ENCODE assay signal across 1 cellular context in the genomic region with DNA sequence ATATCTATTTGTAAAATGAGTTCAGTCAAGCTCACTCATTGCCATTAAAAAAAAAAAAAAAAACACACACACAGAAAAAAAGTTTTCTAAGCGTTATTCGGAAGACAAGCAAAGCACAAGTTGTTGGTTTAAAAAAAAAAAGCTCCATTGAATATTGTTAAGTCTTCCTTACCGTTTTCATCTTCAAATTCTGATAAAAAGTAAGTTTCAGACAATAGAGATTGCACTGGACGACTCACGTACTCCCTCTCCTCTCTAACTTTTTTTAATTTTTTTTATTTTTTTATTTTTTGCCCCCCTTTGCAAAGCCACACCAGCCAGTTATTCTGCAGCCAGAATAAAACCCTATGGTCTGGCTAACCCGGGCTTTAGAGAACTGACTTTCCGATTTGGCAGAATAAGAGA.
TF ChIP-seq lines count a peak whose summit lies in the region.

No MANE protein-coding gene starts in this region.

TF ChIP-seq in GM23338, 12 proteins besides CTCF, POLR2A, EP300 and RAD21 (continued from another document):
- TF ChIP-seq, protein P1, sequence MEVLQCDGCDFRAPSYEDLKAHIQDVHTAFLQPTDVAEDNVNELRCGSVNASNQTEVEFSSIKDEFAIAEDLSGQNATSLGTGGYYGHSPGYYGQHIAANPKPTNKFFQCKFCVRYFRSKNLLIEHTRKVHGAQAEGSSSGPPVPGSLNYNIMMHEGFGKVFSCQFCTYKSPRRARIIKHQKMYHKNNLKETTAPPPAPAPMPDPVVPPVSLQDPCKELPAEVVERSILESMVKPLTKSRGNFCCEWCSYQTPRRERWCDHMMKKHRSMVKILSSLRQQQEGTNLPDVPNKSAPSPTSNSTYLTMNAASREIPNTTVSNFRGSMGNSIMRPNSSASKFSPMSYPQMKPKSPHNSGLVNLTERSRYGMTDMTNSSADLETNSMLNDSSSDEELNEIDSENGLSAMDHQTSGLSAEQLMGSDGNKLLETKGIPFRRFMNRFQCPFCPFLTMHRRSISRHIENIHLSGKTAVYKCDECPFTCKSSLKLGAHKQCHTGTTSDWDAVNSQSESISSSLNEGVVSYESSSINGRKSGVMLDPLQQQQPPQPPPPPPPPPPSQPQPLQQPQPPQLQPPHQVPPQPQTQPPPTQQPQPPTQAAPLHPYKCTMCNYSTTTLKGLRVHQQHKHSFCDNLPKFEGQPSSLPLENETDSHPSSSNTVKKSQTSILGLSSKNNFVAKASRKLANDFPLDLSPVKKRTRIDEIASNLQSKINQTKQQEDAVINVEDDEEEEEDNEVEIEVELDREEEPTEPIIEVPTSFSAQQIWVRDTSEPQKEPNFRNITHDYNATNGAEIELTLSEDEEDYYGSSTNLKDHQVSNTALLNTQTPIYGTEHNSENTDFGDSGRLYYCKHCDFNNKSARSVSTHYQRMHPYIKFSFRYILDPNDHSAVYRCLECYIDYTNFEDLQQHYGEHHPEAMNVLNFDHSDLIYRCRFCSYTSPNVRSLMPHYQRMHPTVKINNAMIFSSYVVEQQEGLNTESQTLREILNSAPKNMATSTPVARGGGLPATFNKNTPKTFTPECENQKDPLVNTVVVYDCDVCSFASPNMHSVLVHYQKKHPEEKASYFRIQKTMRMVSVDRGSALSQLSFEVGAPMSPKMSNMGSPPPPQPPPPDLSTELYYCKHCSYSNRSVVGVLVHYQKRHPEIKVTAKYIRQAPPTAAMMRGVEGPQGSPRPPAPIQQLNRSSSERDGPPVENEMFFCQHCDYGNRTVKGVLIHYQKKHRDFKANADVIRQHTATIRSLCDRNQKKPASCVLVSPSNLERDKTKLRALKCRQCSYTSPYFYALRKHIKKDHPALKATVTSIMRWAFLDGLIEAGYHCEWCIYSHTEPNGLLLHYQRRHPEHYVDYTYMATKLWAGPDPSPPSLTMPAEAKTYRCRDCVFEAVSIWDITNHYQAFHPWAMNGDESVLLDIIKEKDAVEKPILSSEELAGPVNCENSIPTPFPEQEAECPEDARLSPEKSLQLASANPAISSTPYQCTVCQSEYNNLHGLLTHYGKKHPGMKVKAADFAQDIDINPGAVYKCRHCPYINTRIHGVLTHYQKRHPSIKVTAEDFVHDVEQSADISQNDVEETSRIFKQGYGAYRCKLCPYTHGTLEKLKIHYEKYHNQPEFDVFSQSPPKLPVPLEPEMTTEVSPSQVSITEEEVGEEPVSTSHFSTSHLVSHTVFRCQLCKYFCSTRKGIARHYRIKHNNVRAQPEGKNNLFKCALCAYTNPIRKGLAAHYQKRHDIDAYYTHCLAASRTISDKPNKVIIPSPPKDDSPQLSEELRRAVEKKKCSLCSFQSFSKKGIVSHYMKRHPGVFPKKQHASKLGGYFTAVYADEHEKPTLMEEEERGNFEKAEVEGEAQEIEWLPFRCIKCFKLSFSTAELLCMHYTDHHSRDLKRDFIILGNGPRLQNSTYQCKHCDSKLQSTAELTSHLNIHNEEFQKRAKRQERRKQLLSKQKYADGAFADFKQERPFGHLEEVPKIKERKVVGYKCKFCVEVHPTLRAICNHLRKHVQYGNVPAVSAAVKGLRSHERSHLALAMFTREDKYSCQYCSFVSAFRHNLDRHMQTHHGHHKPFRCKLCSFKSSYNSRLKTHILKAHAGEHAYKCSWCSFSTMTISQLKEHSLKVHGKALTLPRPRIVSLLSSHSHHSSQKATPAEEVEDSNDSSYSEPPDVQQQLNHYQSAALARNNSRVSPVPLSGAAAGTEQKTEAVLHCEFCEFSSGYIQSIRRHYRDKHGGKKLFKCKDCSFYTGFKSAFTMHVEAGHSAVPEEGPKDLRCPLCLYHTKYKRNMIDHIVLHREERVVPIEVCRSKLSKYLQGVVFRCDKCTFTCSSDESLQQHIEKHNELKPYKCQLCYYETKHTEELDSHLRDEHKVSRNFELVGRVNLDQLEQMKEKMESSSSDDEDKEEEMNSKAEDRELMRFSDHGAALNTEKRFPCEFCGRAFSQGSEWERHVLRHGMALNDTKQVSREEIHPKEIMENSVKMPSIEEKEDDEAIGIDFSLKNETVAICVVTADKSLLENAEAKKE (CRISPR knock-in tag; IDR thresholded peaks at IDR 0.05), result no peak
- TF ChIP-seq REST (IDR thresholded peaks at IDR 0.05; ENCODE audit: unreplicated experiment), result no peak
- no peak for TF ChIP-seq ZNF114 (CRISPR knock-in tag; IDR thresholded peaks at IDR 0.05)
- TF ChIP-seq POLR2AphosphoS5 (IDR thresholded peaks at IDR 0.05; ENCODE audit: low read depth), result no peak
- no peak for TF ChIP-seq NANOG (IDR thresholded peaks at IDR 0.05; ENCODE audit: borderline replicate concordance)
- TF ChIP-seq, protein P2, sequence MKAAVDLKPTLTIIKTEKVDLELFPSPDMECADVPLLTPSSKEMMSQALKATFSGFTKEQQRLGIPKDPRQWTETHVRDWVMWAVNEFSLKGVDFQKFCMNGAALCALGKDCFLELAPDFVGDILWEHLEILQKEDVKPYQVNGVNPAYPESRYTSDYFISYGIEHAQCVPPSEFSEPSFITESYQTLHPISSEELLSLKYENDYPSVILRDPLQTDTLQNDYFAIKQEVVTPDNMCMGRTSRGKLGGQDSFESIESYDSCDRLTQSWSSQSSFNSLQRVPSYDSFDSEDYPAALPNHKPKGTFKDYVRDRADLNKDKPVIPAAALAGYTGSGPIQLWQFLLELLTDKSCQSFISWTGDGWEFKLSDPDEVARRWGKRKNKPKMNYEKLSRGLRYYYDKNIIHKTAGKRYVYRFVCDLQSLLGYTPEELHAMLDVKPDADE (IDR thresholded peaks at IDR 0.05), result no peak
- TF ChIP-seq EZH2 (IDR thresholded peaks at IDR 0.05; ENCODE audit: low read depth, unreplicated experiment), result no peak
- TF ChIP-seq EZH2phosphoT487 (IDR thresholded peaks at IDR 0.05; ENCODE audit: unreplicated experiment), result no peak
- TF ChIP-seq CREB1 (CRISPR knock-in tag; IDR thresholded peaks at IDR 0.05; ENCODE audit: low read depth), result no peak
- TF ChIP-seq JUNB (IDR thresholded peaks at IDR 0.05; ENCODE audit: unreplicated experiment), result no peak
- no peak for TF ChIP-seq STAT1 (IDR thresholded peaks at IDR 0.05; ENCODE audit: unreplicated experiment)
